In the genomic region with DNA sequence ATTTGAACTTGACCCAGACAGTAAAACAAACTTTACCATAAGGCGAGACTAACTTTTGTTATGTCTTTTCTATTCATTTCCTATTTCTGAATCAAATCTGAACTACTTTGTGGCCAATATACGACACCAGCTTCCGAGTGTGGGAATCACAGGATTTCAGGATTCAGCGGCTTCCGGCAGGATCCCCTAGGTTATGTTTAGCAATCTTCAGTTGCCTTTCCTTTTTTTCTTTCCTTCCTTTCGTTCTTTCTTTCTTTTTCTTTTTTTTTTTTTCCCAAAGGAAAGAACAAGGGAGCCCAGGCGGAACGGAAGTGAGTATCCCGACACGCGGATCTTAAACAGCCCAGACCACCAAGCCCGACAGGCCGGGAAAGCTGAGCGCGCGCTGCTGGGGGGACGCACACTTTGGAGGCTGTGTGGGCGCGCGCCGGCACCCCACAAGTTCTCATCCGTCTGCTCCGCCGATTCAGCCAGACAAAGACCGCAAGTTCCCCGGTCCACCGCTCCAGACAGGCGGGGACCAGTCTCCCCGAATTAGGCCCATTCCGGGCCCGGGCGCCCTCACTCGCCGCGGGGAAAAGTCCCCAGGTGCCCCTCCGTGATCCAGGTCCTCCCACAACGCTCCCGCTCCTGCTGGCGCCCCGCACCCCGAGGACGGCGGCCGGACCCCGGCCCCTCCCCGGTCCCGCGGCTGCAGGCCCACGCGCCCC, we compare ENCODE assay signal across 7 cellular contexts. TPM values are rescaled to one million over a fixed set of nuclear protein-coding genes. Genes with fewer than 3 reads are reported as not detected.
DNase-seq lines count a peak whose midpoint lies in the region; ATAC-seq and TF ChIP-seq lines count a peak whose summit lies in the region.

No MANE protein-coding gene starts in this region.

- H3K14ac ChIP-seq in neuronal stem cell (ENCODE audit: low read length), result no peak overlapping the region

- no peak overlapping the region for H2AFZ ChIP-seq in Karpas-422 (ENCODE audit: low read length)
- H2AFZ ChIP-seq in neuronal stem cell (ENCODE audit: low read length), result peak overlapping the region; percentile 77

- H3K27ac ChIP-seq in Karpas-422 (ENCODE audit: low read length) (no peak overlapping the region), neuronal stem cell (replicated peaks; ENCODE audit: low read length) (no peak overlapping the region)

- no peak overlapping the region for H2BK120ac ChIP-seq in neuronal stem cell (ENCODE audit: low read depth, low read length)

- no peak overlapping the region for H4K91ac ChIP-seq in neuronal stem cell (ENCODE audit: low read depth, low read length, poor library complexity)

- WGBS in neuronal stem cell (ENCODE audit: extremely low coverage in 2 of 2, insufficient read length in 2 of 2, insufficient replicate concordance in 1 of 2), 2 donors, result no CpG with 5 or more reads among the region's 50 CpGs

- peak; percentile 36 for ATAC-seq in GM18511 (IDR thresholded peaks at IDR 0.05; ENCODE audit: unreplicated experiment)
- ATAC-seq in GM19351 (IDR thresholded peaks at IDR 0.05; ENCODE audit: unreplicated experiment), result no peak
- ATAC-seq in HG02798 (IDR thresholded peaks at IDR 0.05; ENCODE audit: poor library complexity, unreplicated experiment), result no peak

- H3K4me3 ChIP-seq in Karpas-422 (ENCODE audit: low read length) (peak overlapping the region; percentile 58; the same call in 1 of the 2 replicates), fibroblast of mammary gland (ENCODE audit: control insufficient read depth, low read depth, low read length) (peak overlapping the region; percentile 63), neuronal stem cell (ENCODE audit: low read length in 2 of 2) (peak overlapping the region; percentile 64 to 89)

- H3K27me3 ChIP-seq in Karpas-422 (ENCODE audit: low read length), result no peaks in the 10 kb centered on the region
- H3K27me3 ChIP-seq in neuronal stem cell (ENCODE audit: control insufficient read depth in 3 of 3, insufficient read depth in 3 of 3, low read depth in 1 of 3, low read length in 3 of 3), result no peaks in the 10 kb centered on the region

- H2BK15ac ChIP-seq in neuronal stem cell (ENCODE audit: low read length), result no peak overlapping the region

- TF ChIP-seq CTCF in fibroblast of mammary gland (conservative IDR thresholded peaks at IDR 0.05; ENCODE audit: control insufficient read depth, insufficient read depth, low read depth, low read length), result no peak

- no peaks in the 10 kb centered on the region for H3K79me2 ChIP-seq in Karpas-422 (ENCODE audit: low read length)

- H3K79me1 ChIP-seq in neuronal stem cell (ENCODE audit: low read depth, low read length), result peaks cover 3% of the 10 kb centered on the region

- peaks cover 10% of the 10 kb centered on the region for H3K4me1 ChIP-seq in Karpas-422 (ENCODE audit: low read length)
- peaks cover 0 to 26% of the 10 kb centered on the region in 2 donors for H3K4me1 ChIP-seq in neuronal stem cell (ENCODE audit: control insufficient read depth in 2 of 2, insufficient read depth in 1 of 2, low read depth in 1 of 2, low read length in 2 of 2)

- no peak overlapping the region for H3K23ac ChIP-seq in neuronal stem cell (ENCODE audit: low read depth, low read length, poor library complexity)

- H3K4me2 ChIP-seq in Karpas-422 (ENCODE audit: low read depth, low read length, poor library complexity, severe bottlenecking), result peak overlapping the region; percentile 61
- H3K4me2 ChIP-seq in neuronal stem cell (ENCODE audit: insufficient read depth, low read length, poor library complexity, severe bottlenecking), result peak overlapping the region; percentile 86

- peak overlapping the region; percentile 40 for H2AK5ac ChIP-seq in neuronal stem cell (ENCODE audit: low read depth, low read length)

- peak; percentile 44 for DNase-seq in Karpas-422
- DNase-seq in activated T-cell treated with anti-CD3 and anti-CD28 coated beads, Interleukin-2, amount 50 U/mL, for 1 hour, result peak; percentile 55
- DNase-seq in fibroblast of mammary gland (ENCODE audit: low read depth), result peak; percentile 41
- DNase-seq in neuronal stem cell (ENCODE audit: low spot score), result peak; percentile 27

- peak overlapping the region; percentile 95 for H3K18ac ChIP-seq in neuronal stem cell (ENCODE audit: low read length)

- H3K9me2 ChIP-seq in Karpas-422 (replicated peaks; ENCODE audit: insufficient read depth, low read length), result no peaks in the 10 kb centered on the region

- peak overlapping the region; percentile 80 for H2BK5ac ChIP-seq in neuronal stem cell (ENCODE audit: low read length)

- no peak overlapping the region for H4K8ac ChIP-seq in neuronal stem cell (ENCODE audit: low read depth, low read length)

- H3K9me3 ChIP-seq in Karpas-422 (ENCODE audit: low read length) (no peaks in the 10 kb centered on the region), neuronal stem cell (replicated peaks in 1 of 2; ENCODE audit: control insufficient read depth in 2 of 2, insufficient read depth in 1 of 2, low read depth in 1 of 2, low read length in 2 of 2) (peaks cover 0 to 10% of the 10 kb centered on the region in 2 donors)

- H3K36me3 ChIP-seq in Karpas-422 (ENCODE audit: insufficient read depth, low read length) (no peaks in the 10 kb centered on the region), neuronal stem cell (replicated peaks in 1 of 2; ENCODE audit: control insufficient read depth in 2 of 2, insufficient read depth in 2 of 2, low read length in 2 of 2) (peaks cover 7 to 40% of the 10 kb centered on the region in 2 donors)

- no peak overlapping the region for H3K4ac ChIP-seq in neuronal stem cell (ENCODE audit: low read length)

- peak overlapping the region; percentile 41 for H3K9ac ChIP-seq in Karpas-422 (ENCODE audit: low read length)
- H3K9ac ChIP-seq in neuronal stem cell (ENCODE audit: low read depth, low read length, poor library complexity), result peak overlapping the region; percentile 80

- H2BK12ac ChIP-seq in neuronal stem cell (ENCODE audit: low read length), result no peak overlapping the region

- no peaks in the 10 kb centered on the region for H4K20me1 ChIP-seq in Karpas-422 (ENCODE audit: insufficient read depth, low read depth, low read length)

RNA-seq across cellular contexts. Expression of gene TBC1D16, which starts 0.5 kb away (rescaled TPM):
- 0.22 and 1.9 TPM in 2 replicates for total RNA-seq in Karpas-422 (2014; rRNA removed; shearing (Covaris generic); ENCODE audit: low replicate concordance)
- 23.3 TPM for polyA plus RNA-seq in neuronal stem cell (2013, experiment 1 of 2)
- 22.9 TPM for polyA plus RNA-seq in neuronal stem cell (2013, experiment 2 of 2)

RNA-seq across cellular contexts. Expression of gene CCDC40, which starts 1.3 kb away (rescaled TPM):
- not detected in 2 replicates for total RNA-seq in Karpas-422 (2014; rRNA removed; shearing (Covaris generic); ENCODE audit: low replicate concordance)
- polyA plus RNA-seq in neuronal stem cell (2013, experiment 1 of 2), result 5.8 TPM
- 6.3 TPM for polyA plus RNA-seq in neuronal stem cell (2013, experiment 2 of 2)
